1 cellular context compared by ENCODE assay signal in genomic region chr1:59393211-59394180, GRCh38.
TF ChIP-seq lines count a peak whose summit lies in the region.

No MANE protein-coding gene starts in this region.

TF ChIP-seq in HEK293, 187 proteins besides CTCF, POLR2A, EP300 and RAD21 (continued from another document and continues in another):
- no peak for TF ChIP-seq ZFP41 (tag by site-specific recombination; IDR thresholded peaks at IDR 0.05; ENCODE audit: borderline replicate concordance)
- TF ChIP-seq ZNF24 (tag by site-specific recombination; IDR thresholded peaks at IDR 0.05): no peak; the same call in 1 of the 2 replicates
- TF ChIP-seq ZNF174 (tag by site-specific recombination; IDR thresholded peaks at IDR 0.05): no peak
- no peak for TF ChIP-seq ZNF16 (tag by site-specific recombination; IDR thresholded peaks at IDR 0.05; ENCODE audit: low read depth)
- no peak for TF ChIP-seq ZNF26 (tag by site-specific recombination; IDR thresholded peaks at IDR 0.05)
- no peak for TF ChIP-seq SCRT1 (tag by site-specific recombination; IDR thresholded peaks at IDR 0.05; ENCODE audit: borderline replicate concordance)
- no peak for TF ChIP-seq RBAK (tag by site-specific recombination; IDR thresholded peaks at IDR 0.05)
- TF ChIP-seq ZNF624 (tag by site-specific recombination; IDR thresholded peaks at IDR 0.05): no peak
- no peak for TF ChIP-seq ZNF830 (tag by site-specific recombination; IDR thresholded peaks at IDR 0.05; ENCODE audit: low read depth)
- no peak for TF ChIP-seq ZNF704 (tag by site-specific recombination; IDR thresholded peaks at IDR 0.05)
- 0 out of 2 replicates have a peak, but pooled peaks have one; percentile 25 for TF ChIP-seq KLF17 (tag by site-specific recombination; IDR thresholded peaks at IDR 0.05)
- no peak for TF ChIP-seq MYNN (tag by site-specific recombination; IDR thresholded peaks at IDR 0.05; ENCODE audit: borderline replicate concordance)
- peak; percentile 93 for TF ChIP-seq ZNF843 (tag by site-specific recombination; IDR thresholded peaks at IDR 0.05)
- peak; percentile 55 for TF ChIP-seq IKZF3 (tag by site-specific recombination; IDR thresholded peaks at IDR 0.05)
- no peak for TF ChIP-seq ZNF341 (tag by site-specific recombination; IDR thresholded peaks at IDR 0.05; ENCODE audit: low read depth)
- TF ChIP-seq GLI4 (tag by site-specific recombination; IDR thresholded peaks at IDR 0.05): no peak
- no peak for TF ChIP-seq ZNF677 (tag by site-specific recombination; IDR thresholded peaks at IDR 0.05)
- TF ChIP-seq ZNF121 (tag by site-specific recombination; IDR thresholded peaks at IDR 0.05): no peak
- no peak; the same call in 1 of the 2 replicates for TF ChIP-seq ZNF76 (tag by site-specific recombination; IDR thresholded peaks at IDR 0.05; ENCODE audit: borderline replicate concordance, low read depth)
- peak; percentile 90 for TF ChIP-seq ZEB2 (tag by site-specific recombination; IDR thresholded peaks at IDR 0.05)
- no peak for TF ChIP-seq SETDB1 (IDR thresholded peaks at IDR 0.05; ENCODE audit: insufficient read length, low read length)
- TF ChIP-seq ZNF548 (tag by site-specific recombination; IDR thresholded peaks at IDR 0.05): no peak
- TF ChIP-seq ZNF350 (tag by site-specific recombination; IDR thresholded peaks at IDR 0.05): no peak
- peak; percentile 71 for TF ChIP-seq ZNF394 (tag by site-specific recombination; IDR thresholded peaks at IDR 0.05; ENCODE audit: borderline replicate concordance)
- no peak for TF ChIP-seq ZNF521 (tag by site-specific recombination; IDR thresholded peaks at IDR 0.05)
- TF ChIP-seq ZNF19 (tag by site-specific recombination; IDR thresholded peaks at IDR 0.05; ENCODE audit: low read depth): no peak
- peak; percentile 35; the same call in 1 of the 2 replicates for TF ChIP-seq KLF1 (tag by site-specific recombination; IDR thresholded peaks at IDR 0.05)
- no peak for TF ChIP-seq ZSCAN5A (tag by site-specific recombination; IDR thresholded peaks at IDR 0.05)
- TF ChIP-seq ZNF157 (tag by site-specific recombination; IDR thresholded peaks at IDR 0.05): no peak
- no peak for TF ChIP-seq ZNF433 (tag by site-specific recombination; IDR thresholded peaks at IDR 0.05; ENCODE audit: low read depth)
- TF ChIP-seq ZNF514 (tag by site-specific recombination; IDR thresholded peaks at IDR 0.05): no peak
- TF ChIP-seq ZNF146 (tag by site-specific recombination; IDR thresholded peaks at IDR 0.05): no peak
- no peak for TF ChIP-seq ZBTB26 (tag by site-specific recombination; optimal IDR thresholded peaks at IDR 0.05)
- TF ChIP-seq ZNF518A (tag by site-specific recombination; conservative IDR thresholded peaks at IDR 0.05; ENCODE audit: low read depth): 0 out of 2 replicates have a peak, but pooled peaks have one; percentile 8
- TF ChIP-seq BCL11A (tag by site-specific recombination; IDR thresholded peaks at IDR 0.05; ENCODE audit: low read depth): peak; percentile 78
- TF ChIP-seq KLF7 (tag by site-specific recombination; IDR thresholded peaks at IDR 0.05; ENCODE audit: borderline replicate concordance): no peak
- no peak; the same call in none of the 2 replicates for TF ChIP-seq TSHZ1 (tag by site-specific recombination; IDR thresholded peaks at IDR 0.05; ENCODE audit: borderline replicate concordance)
- TF ChIP-seq ZFP37 (tag by site-specific recombination; IDR thresholded peaks at IDR 0.05): peak; percentile 24; the same call in 1 of the 2 replicates
- no peak for TF ChIP-seq ZNF571 (tag by site-specific recombination; IDR thresholded peaks at IDR 0.05)
- TF ChIP-seq ZNF654 (tag by site-specific recombination; IDR thresholded peaks at IDR 0.05; ENCODE audit: low read depth): no peak
- peak; percentile 91 for TF ChIP-seq ZNF2 (tag by site-specific recombination; IDR thresholded peaks at IDR 0.05)
- TF ChIP-seq ZNF23 (tag by site-specific recombination; IDR thresholded peaks at IDR 0.05; ENCODE audit: borderline replicate concordance): no peak
- TF ChIP-seq REPIN1 (tag by site-specific recombination; IDR thresholded peaks at IDR 0.05; ENCODE audit: low read depth): no peak
- TF ChIP-seq OVOL3 (tag by site-specific recombination; IDR thresholded peaks at IDR 0.05): peak; percentile 57; the same call in 1 of the 2 replicates
- peak; percentile 87 for TF ChIP-seq ZNF600 (tag by site-specific recombination; IDR thresholded peaks at IDR 0.05)
- no peak for TF ChIP-seq ZBTB1 (tag by site-specific recombination; IDR thresholded peaks at IDR 0.05)
- 0 out of 2 replicates have a peak, but pooled peaks have one; percentile 28 for TF ChIP-seq ZNF580 (tag by site-specific recombination; IDR thresholded peaks at IDR 0.05)
- TF ChIP-seq ZNF792 (tag by site-specific recombination; IDR thresholded peaks at IDR 0.05): no peak
- no peak; the same call in 1 of the 2 replicates for TF ChIP-seq ZNF558 (tag by site-specific recombination; IDR thresholded peaks at IDR 0.05)
- TF ChIP-seq ZNF211 (tag by site-specific recombination; IDR thresholded peaks at IDR 0.05; ENCODE audit: low read depth): no peak
- no peak for TF ChIP-seq ZNF670 (tag by site-specific recombination; IDR thresholded peaks at IDR 0.05; ENCODE audit: low read depth)
- TF ChIP-seq AEBP2 (tag by site-specific recombination; IDR thresholded peaks at IDR 0.05; ENCODE audit: borderline replicate concordance): no peak
- no peak for TF ChIP-seq ZSCAN16 (tag by site-specific recombination; IDR thresholded peaks at IDR 0.05)
- TF ChIP-seq ZBTB7A (tag by site-specific recombination; IDR thresholded peaks at IDR 0.05; ENCODE audit: low read depth): no peak
- no peak for TF ChIP-seq ZNF791 (tag by site-specific recombination; IDR thresholded peaks at IDR 0.05)
